Comparison of ENCODE assay signal across 8 cellular contexts in genomic region chr10:101060036-101060950, GRCh38. TPM values are rescaled to one million over a fixed set of nuclear protein-coding genes. Genes with fewer than 3 reads are reported as not detected.
A peak's percentile ranks its signal among the peaks of the same experiment; 100 is the strongest.
DNase-seq lines count a peak whose midpoint lies in the region; TF ChIP-seq lines count a peak whose summit lies in the region.

No MANE protein-coding gene starts in this region.

- no peak for TF ChIP-seq EP300 in ovary (IDR thresholded peaks at IDR 0.05)

- H3K4me3 Mint-ChIP-seq in activated naive CD4-positive, alpha-beta T cell treated with anti-CD3 and anti-CD28 coated beads, Interleukin-2, amount 50 U/mL, for 24 hours = peak overlapping the region; percentile 98
- H3K4me3 Mint-ChIP-seq in glutamatergic neuron (ENCODE audit: unreplicated experiment) = peak overlapping the region; percentile 92

- H3K9me3 ChIP-seq in ovary (no peaks in the 10 kb centered on the region), thymus (ENCODE audit: control insufficient read depth) (no peaks in the 10 kb centered on the region)

- TF ChIP-seq CTCF in HFF-Myc (IDR thresholded peaks at IDR 0.05; ENCODE audit: low read depth, low read length, missing control alignments) (peak; percentile 90), glutamatergic neuron (IDR thresholded peaks at IDR 0.05; ENCODE audit: partially characterized antibody, unreplicated experiment) (peak; percentile 86), ovary (IDR thresholded peaks at IDR 0.05) (peak; percentile 57 to 81 (median 57))

- H3K4me1 ChIP-seq in ovary (ENCODE audit: insufficient read depth) = peaks cover 7% of the 10 kb centered on the region
- peaks cover 20% of the 10 kb centered on the region for H3K4me1 ChIP-seq in thymus (ENCODE audit: control insufficient read depth, insufficient read depth, low read length)

- WGBS in ovary, 3 donors = 0% methylated on average over 37 of the region's 37 CpGs
- under 1% methylated on average over 37 of the region's 37 CpGs for whole genome bisulfite sequencing in thymus

- H3K4me1 Mint-ChIP-seq in activated naive CD4-positive, alpha-beta T cell treated with anti-CD3 and anti-CD28 coated beads, Interleukin-2, amount 50 U/mL, for 24 hours = peaks cover 23% of the 10 kb centered on the region
- H3K4me1 Mint-ChIP-seq in glutamatergic neuron (ENCODE audit: low read depth, unreplicated experiment) = peaks cover 3% of the 10 kb centered on the region

- peak; percentile 75 for DNase-seq in GM04503 (ENCODE audit: low read depth)
- DNase-seq in HFF-Myc (ENCODE audit: extremely low read depth, low read depth) = peak; percentile 88
- peak; percentile 94 for DNase-seq in MV-4-11 (lab: John Stamatoyannopoulos, UW)
- peak; percentile 94 for DNase-seq in SK-MEL-5 (ENCODE audit: low read depth, low spot score)
- peak; percentile 90 for DNase-seq in glutamatergic neuron
- DNase-seq in ovary = peak; percentile 80 to 96 (median 94)

- TF ChIP-seq POLR2A in ovary (IDR thresholded peaks at IDR 0.05) = no peak

- peaks cover 3% of the 10 kb centered on the region for H3K27me3 ChIP-seq in ovary
- H3K27me3 ChIP-seq in thymus (ENCODE audit: control insufficient read depth, insufficient read depth) = peaks cover 40% of the 10 kb centered on the region

- intact Hi-C loops in ovary (cut with DNase I) = loop anchor here in 1 of 4 donors (5.0 kb wide), 1 partner anchor 63 kb away; the partner anchor contains the start of gene LZTS2

- H3K36me3 Mint-ChIP-seq in activated naive CD4-positive, alpha-beta T cell treated with anti-CD3 and anti-CD28 coated beads, Interleukin-2, amount 50 U/mL, for 24 hours = no peaks in the 10 kb centered on the region
- H3K36me3 Mint-ChIP-seq in glutamatergic neuron (ENCODE audit: unreplicated experiment) = no peaks in the 10 kb centered on the region

- in situ Hi-C loops in SK-MEL-5 (cut with HindIII; ENCODE audit: low pct_unique_long_range_greater_than_20kb, low sequenced_read_pairs) = no loop called here

- H3K36me3 ChIP-seq in ovary = no peaks in the 10 kb centered on the region
- H3K36me3 ChIP-seq in thymus (ENCODE audit: control insufficient read depth, insufficient read depth) = peaks cover 3% of the 10 kb centered on the region

- peaks cover 13% of the 10 kb centered on the region for H3K27me3 Mint-ChIP-seq in activated naive CD4-positive, alpha-beta T cell treated with anti-CD3 and anti-CD28 coated beads, Interleukin-2, amount 50 U/mL, for 24 hours
- peaks cover 5% of the 10 kb centered on the region for H3K27me3 Mint-ChIP-seq in glutamatergic neuron (ENCODE audit: unreplicated experiment)

- no peaks in the 10 kb centered on the region for H3K9me3 Mint-ChIP-seq in activated naive CD4-positive, alpha-beta T cell treated with anti-CD3 and anti-CD28 coated beads, Interleukin-2, amount 50 U/mL, for 24 hours
- peaks cover 3% of the 10 kb centered on the region for H3K9me3 Mint-ChIP-seq in glutamatergic neuron (ENCODE audit: unreplicated experiment)

- peak overlapping the region; percentile 94 for H3K27ac Mint-ChIP-seq in activated naive CD4-positive, alpha-beta T cell treated with anti-CD3 and anti-CD28 coated beads, Interleukin-2, amount 50 U/mL, for 24 hours
- peak overlapping the region; percentile 88 for H3K27ac Mint-ChIP-seq in glutamatergic neuron (ENCODE audit: unreplicated experiment)

- peak overlapping the region; percentile 58 to 76 for H3K27ac ChIP-seq in ovary
- peak overlapping the region; percentile 93 for H3K27ac ChIP-seq in thymus (ENCODE audit: low read depth)

- H3K4me3 ChIP-seq in HFF-Myc (replicated peaks; ENCODE audit: low read depth, low read length) (peak overlapping the region; percentile 82), ovary (peak overlapping the region; percentile 83), thymus (ENCODE audit: low read length) (peak overlapping the region; percentile 79)

RNA-seq across cellular contexts. Expression of gene KAZALD1, which starts 1.5 kb away (rescaled TPM):
- 1.9 and 2.3 TPM in 2 replicates for total RNA-seq in SK-MEL-5 (2014; rRNA removed; shearing (Covaris generic))
- 3.7 and 4.6 TPM in 2 replicates for polyA plus RNA-seq in SK-MEL-5 (2015; cell fraction: cytosol; rRNA removed)
- 1.7 and 6.7 TPM in 2 replicates for polyA plus RNA-seq in SK-MEL-5 (2015; cell fraction: nucleus; rRNA removed)
- 0.59 TPM for total RNA-seq in glutamatergic neuron (ENCODE audit: unreplicated experiment)
- total RNA-seq in ovary = 1 to 10 TPM in 2 of 7 donors, under 1 TPM in 3, not detected in 2; 0.57 to 1.4 (median 0.94) TPM
- 1 to 10 TPM in 1 of 2 donors, under 1 TPM in 1; 0.46 to 1.9 TPM for polyA plus RNA-seq in ovary
- 2.3 TPM for polyA plus RNA-seq in thymus

RNA-seq across cellular contexts. Expression of gene SFXN3, which starts 29.3 kb away (rescaled TPM):
- 66.8 and 76.9 TPM in 2 replicates for total RNA-seq in SK-MEL-5 (2014; rRNA removed; shearing (Covaris generic))
- 47.4 and 52.3 TPM in 2 replicates for polyA plus RNA-seq in SK-MEL-5 (2015; cell fraction: cytosol; rRNA removed)
- polyA plus RNA-seq in SK-MEL-5 (2015; cell fraction: nucleus; rRNA removed) = 148 and 158 TPM in 2 replicates
- total RNA-seq in glutamatergic neuron (ENCODE audit: unreplicated experiment) (5.2 TPM), ovary (10 to 100 TPM; 20.2 to 47.0 (median 28.6) TPM)
- polyA plus RNA-seq in ovary (10 to 100 TPM; 26.5 to 51.5 TPM), thymus (16.3 TPM)

RNA-seq across cellular contexts. Expression of gene PDZD7, which starts 29.4 kb away (rescaled TPM):
- total RNA-seq in SK-MEL-5 (2014; rRNA removed; shearing (Covaris generic)) = 0.74 and 1.5 TPM in 2 replicates
- polyA plus RNA-seq in SK-MEL-5 (2015; cell fraction: cytosol; rRNA removed) = 0.98 and 1.5 TPM in 2 replicates
- 2.0 and 6.2 TPM in 2 replicates for polyA plus RNA-seq in SK-MEL-5 (2015; cell fraction: nucleus; rRNA removed)
- total RNA-seq in glutamatergic neuron (ENCODE audit: unreplicated experiment) = 1.5 TPM
- 1 to 10 TPM in 2 of 7 donors, under 1 TPM in 5; 0.56 to 1.2 (median 0.74) TPM for total RNA-seq in ovary
- polyA plus RNA-seq in ovary = under 1 TPM; 0.07 to 0.44 TPM
- polyA plus RNA-seq in thymus = 1.4 TPM

Comparison
In these comparisons a context has a peak if more than half of its experiments do, and no peak if none do; other contexts are left out.
1. Peak in every context shown above with its lines: DNase-seq, H3K4me3 ChIP-seq and H3K27ac ChIP-seq.